19 cellular contexts compared by ENCODE assay signal in the genomic region with DNA sequence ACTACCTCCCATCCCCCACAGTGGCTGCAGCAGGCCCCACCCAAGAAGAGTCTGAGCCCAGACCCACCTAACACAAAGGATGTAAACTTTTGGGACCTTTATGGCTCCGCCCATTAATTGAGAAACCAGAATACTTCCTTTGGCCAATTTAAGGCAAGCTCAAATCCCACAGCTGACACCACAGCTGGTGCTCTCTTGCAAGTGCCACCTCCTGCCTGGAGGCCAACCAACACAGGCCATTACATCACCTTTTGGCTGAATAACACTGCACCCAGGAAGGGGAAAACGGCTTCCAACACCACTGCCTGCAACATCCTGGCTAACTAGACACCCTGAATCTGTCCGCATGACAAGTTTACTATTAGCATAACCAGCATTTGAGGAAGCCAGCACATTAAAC.
A peak's percentile ranks its signal among the peaks of the same experiment; 100 is the strongest.
DNase-seq lines count a peak whose midpoint lies in the region; ATAC-seq, FAIRE-seq and TF ChIP-seq lines count a peak whose summit lies in the region.
"Had no signal": no experiment of that assay in that cellular context is flagged by ENCODE, and none has a peak within 500 bp of the region (broad histone marks: within the 10 kb centered on the region; RNA-seq: fewer than 3 reads in every experiment).

No MANE protein-coding gene starts in this region.

- peak overlapping the region; percentile 75; the same call in 1 of the 2 replicates for H2BK12ac ChIP-seq in H1 (ENCODE audit: low read depth, low read length)

- peak overlapping the region; percentile 70 for H2BK120ac ChIP-seq in H1 (replicated peaks; ENCODE audit: low read depth, low read length)
- no peak overlapping the region for H2BK120ac ChIP-seq in mesendoderm (ENCODE audit: low read depth, low read length)

- ATAC-seq in GM19328 (IDR thresholded peaks at IDR 0.05; ENCODE audit: unreplicated experiment) = no peak
- ATAC-seq: GM12878 had no signal

- no peak for FAIRE-seq in H1 (lab: Jason Lieb, UNC)
- FAIRE-seq: GM12878 had no signal

- H3K18ac ChIP-seq in H1 (ENCODE audit: extremely low read depth, low read length) (no peak overlapping the region; the same call in 1 of the 2 replicates), mesendoderm (ENCODE audit: low read length) (no peak overlapping the region)

- H2BK20ac ChIP-seq in H1 (ENCODE audit: low read length) = no peak overlapping the region

- TF ChIP-seq EP300 in H1 (IDR thresholded peaks at IDR 0.05; ENCODE audit: borderline replicate concordance in 1 of 2, low read depth in 2 of 2, low read length in 2 of 2) = no peak

- no peak for TF ChIP-seq CTCF in H1 (IDR thresholded peaks at IDR 0.05; ENCODE audit: control extremely low read depth in 1 of 3, insufficient read depth in 1 of 3, low read depth in 1 of 3, low read length in 3 of 3)

- no peaks in the 10 kb centered on the region for H3K23me2 ChIP-seq in H1 (ENCODE audit: low read depth, low read length)

- TF ChIP-seq RAD21 in H1 (IDR thresholded peaks at IDR 0.05 in 1 of 2, conservative IDR thresholded peaks at IDR 0.05 in 1 of 2; ENCODE audit: low read depth in 2 of 2, low read length in 2 of 2) = no peak

- peak overlapping the region; percentile 29 for H4K91ac ChIP-seq in H1 (replicated peaks; ENCODE audit: insufficient read length, low read length)

- H3K4me3 ChIP-seq in H1 (ENCODE audit: extremely low read depth in 1 of 4, insufficient read depth in 2 of 4, low read depth in 3 of 4, low read length in 4 of 4) = no peak overlapping the region
- H3K4me3 ChIP-seq in mesendoderm (ENCODE audit: low read length) = no peak overlapping the region
- no peak overlapping the region for H3K4me3 ChIP-seq in MG63
- H3K4me3 ChIP-seq: BLaER1, GM12878, GM23338, HAP-1 had no signal

- DNase-seq in DMS 273 (lab: John Stamatoyannopoulos, UW; ENCODE audit: unreplicated experiment) (peak; percentile 3), DMS 273 treated with DMSO at 0.1 percent for 48 hours (lab: John Stamatoyannopoulos, UW) (no peak), H1 (ENCODE audit: low read depth in 1 of 2, low spot score in 2 of 2) (no peak), mesendoderm (peak; percentile 10), MG63 (no peak), D341Med (ENCODE audit: low spot score) (no peak)
- no peak for DNase-seq in stimulated activated CD4-positive, alpha-beta T cell treated with anti-CD3 and anti-CD28 coated beads, Interleukin-2, amount 100 ng/mL, for 48 hours
- DNase-seq: Caco-2; CD8-positive, alpha-beta memory T cell; DMS79; IMR-90; KG1 had no signal

- H3K23ac ChIP-seq in H1 (ENCODE audit: insufficient read length) (no peak overlapping the region), mesendoderm (ENCODE audit: low read length) (no peak overlapping the region)

- POLR2A ChIA-PET in H1 (lab: Charles Lee; ENCODE audit: partially characterized antibody) = interaction anchor here (2.0 kb wide), 1 partner anchor 9 kb away, joined by 6 read pairs; no protein-coding TSS in a partner anchor

- CTCF ChIA-PET in H1 (lab: Charles Lee; ENCODE audit: partially characterized antibody) = interaction anchor here (2.0 kb wide), 1 partner anchor 9 kb away, joined by 9 read pairs; no protein-coding TSS in a partner anchor

- no peaks in the 10 kb centered on the region for H4K20me1 ChIP-seq in H1 (replicated peaks in 1 of 2; ENCODE audit: control insufficient read depth in 1 of 2, insufficient read depth in 2 of 2, low read length in 2 of 2)
- H4K20me1 ChIP-seq: BLaER1 had no signal

- no peak overlapping the region for H3K14ac ChIP-seq in H1 (ENCODE audit: insufficient read length)

- peak overlapping the region; percentile 95; the same call in 1 of the 2 replicates for H2BK15ac ChIP-seq in H1 (ENCODE audit: low read length)
- no peak overlapping the region for H2BK15ac ChIP-seq in mesendoderm (replicated peaks; ENCODE audit: low read depth)

- no peak overlapping the region for H2AK5ac ChIP-seq in H1 (ENCODE audit: low read depth, low read length)
- no peak overlapping the region for H2AK5ac ChIP-seq in mesendoderm (ENCODE audit: low read length)

- H2AFZ ChIP-seq in H1 (ENCODE audit: low read length) = no peak overlapping the region
- H2AFZ ChIP-seq: GM23338 had no signal

- H3K4me1 ChIP-seq in H1 (replicated peaks in 1 of 4; ENCODE audit: control insufficient read depth in 3 of 4, insufficient read depth in 4 of 4, low read length in 3 of 4) (peaks cover 0 to 3% (median 1%) of the 10 kb centered on the region in 4 experiments; a peak in 2 of 7 replicates), mesendoderm (ENCODE audit: control insufficient read depth, low read depth, low read length) (no peaks in the 10 kb centered on the region)
- H3K4me1 ChIP-seq: BLaER1, Caco-2, HAP-1 had no signal

- H3K27ac ChIP-seq in H1 (ENCODE audit: low read depth, low read length) (no peak overlapping the region), mesendoderm (ENCODE audit: low read depth, low read length) (no peak overlapping the region)
- H3K27ac ChIP-seq: 22Rv1, BLaER1, HL-60 had no signal

- H3K9ac ChIP-seq in H1 (replicated peaks in 1 of 4; ENCODE audit: extremely low read depth in 1 of 4, low read depth in 3 of 4, low read length in 3 of 4) (no peak overlapping the region), mesendoderm (ENCODE audit: low read length) (no peak overlapping the region)
- H3K9ac ChIP-seq: BLaER1 had no signal

- H3K4ac ChIP-seq in H1 (replicated peaks; ENCODE audit: insufficient read length, low read depth, low read length) (no peak overlapping the region), mesendoderm (ENCODE audit: low read depth, low read length) (no peak overlapping the region)

- no peaks in the 10 kb centered on the region for H3K79me1 ChIP-seq in H1 (ENCODE audit: low read depth, low read length)
- H3K79me1 ChIP-seq in mesendoderm (ENCODE audit: low read length) = no peaks in the 10 kb centered on the region

- H3K27me3 ChIP-seq in H1 (replicated peaks in 1 of 4; ENCODE audit: control insufficient read depth in 3 of 4, extremely low read depth in 1 of 4, insufficient read depth in 3 of 4, low read length in 3 of 4) (no peaks in the 10 kb centered on the region), mesendoderm (ENCODE audit: insufficient read depth, low read length, poor library complexity) (no peaks in the 10 kb centered on the region), MG63 (no peaks in the 10 kb centered on the region)
- H3K27me3 ChIP-seq: BLaER1 had no signal

- H2BK5ac ChIP-seq in H1 (ENCODE audit: low read depth, low read length) = peak overlapping the region; percentile 81; the same call in 1 of the 2 replicates
- H2BK5ac ChIP-seq in mesendoderm (ENCODE audit: low read length) = no peak overlapping the region

- WGBS in H1 (ENCODE audit: extremely low coverage in 1 of 2, insufficient coverage in 1 of 2, insufficient read length in 1 of 2, insufficient replicate concordance in 2 of 2, low coverage in 1 of 2, low lambda C conversion rate in 2 of 2, missing lambda C conversion rate in 1 of 2), 2 experiments = 96% methylated on average over 3 of the region's 3 CpGs; no CpG with 5 or more reads in 1 of the 2 experiments
- WGBS in mesendoderm (ENCODE audit: extremely low coverage, insufficient coverage, low lambda C conversion rate) = no CpG with 5 or more reads among the region's 3 CpGs

- H4K5ac ChIP-seq in H1 (ENCODE audit: insufficient read length, low read depth, low read length) (peak overlapping the region; percentile 59), mesendoderm (ENCODE audit: low read length) (no peak overlapping the region)

- H4K8ac ChIP-seq in H1 (ENCODE audit: extremely low read depth, insufficient read depth, low read length) (no peak overlapping the region), mesendoderm (ENCODE audit: low read depth, low read length) (no peak overlapping the region)

- no peak for TF ChIP-seq POLR2A in H1 (IDR thresholded peaks at IDR 0.05; ENCODE audit: control extremely low read depth in 1 of 2, low read depth in 2 of 2, low read length in 2 of 2)

- H3K79me2 ChIP-seq in H1 (ENCODE audit: control insufficient read depth in 1 of 2, insufficient read depth in 2 of 2, low read length in 2 of 2) = no peaks in the 10 kb centered on the region
- no peaks in the 10 kb centered on the region for H3K79me2 ChIP-seq in mesendoderm (ENCODE audit: control insufficient read depth, insufficient read depth, low read length)

- no peak overlapping the region for H3K56ac ChIP-seq in H1 (replicated peaks; ENCODE audit: insufficient read length, low read depth, low read length)
- H3K56ac ChIP-seq in mesendoderm (ENCODE audit: low read length) = no peak overlapping the region

- H3K9me3 ChIP-seq in H1 (ENCODE audit: insufficient read depth in 2 of 2, low read depth in 1 of 2, low read length in 1 of 2) = peaks cover 0 to 5% of the 10 kb centered on the region in 2 experiments; a peak in 1 of 4 replicates
- H3K9me3 ChIP-seq in MG63 = no peaks in the 10 kb centered on the region; the same call in 1 of the 2 replicates
- H3K9me3 ChIP-seq: BLaER1, Caco-2, HAP-1 had no signal

- no peak overlapping the region for H3K4me2 ChIP-seq in H1 (ENCODE audit: insufficient read depth in 1 of 2, low read depth in 2 of 2, low read length in 2 of 2)
- no peak overlapping the region for H3K4me2 ChIP-seq in mesendoderm (ENCODE audit: low read length)
- H3K4me2 ChIP-seq: BLaER1, GM23338 had no signal

- H3K36me3 ChIP-seq in H1 (ENCODE audit: control insufficient read depth in 2 of 4, insufficient read depth in 4 of 4, low read length in 3 of 4) (no peaks in the 10 kb centered on the region), mesendoderm (ENCODE audit: control insufficient read depth, insufficient read depth, low read length) (no peaks in the 10 kb centered on the region), MG63 (no peaks in the 10 kb centered on the region)
- H3K36me3 ChIP-seq: BLaER1, HAP-1 had no signal

TF ChIP-seq in H1, 55 proteins besides CTCF, POLR2A, EP300 and RAD21:
- TF ChIP-seq PHF8 (conservative IDR thresholded peaks at IDR 0.05; ENCODE audit: low read depth, low read length) (no peak), SAP30 (IDR thresholded peaks at IDR 0.05; ENCODE audit: insufficient read depth, insufficient replicate concordance, low read length) (no peak), SRF (IDR thresholded peaks at IDR 0.05; ENCODE audit: low read depth, low read length) (no peak), SP4 (IDR thresholded peaks at IDR 0.05; ENCODE audit: low read length) (no peak), KDM1A (IDR thresholded peaks at IDR 0.05; ENCODE audit: borderline replicate concordance, low read length) (no peak), RXRA (IDR thresholded peaks at IDR 0.05; ENCODE audit: insufficient read depth, low read depth, low read length) (no peak)
- TF ChIP-seq, protein P1, sequence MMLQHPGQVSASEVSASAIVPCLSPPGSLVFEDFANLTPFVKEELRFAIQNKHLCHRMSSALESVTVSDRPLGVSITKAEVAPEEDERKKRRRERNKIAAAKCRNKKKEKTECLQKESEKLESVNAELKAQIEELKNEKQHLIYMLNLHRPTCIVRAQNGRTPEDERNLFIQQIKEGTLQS (IDR thresholded peaks at IDR 0.05; ENCODE audit: insufficient read depth, low read depth, low read length) = no peak
TF ChIP-seq in H1: peak in this region for 0.

Comparison
In these comparisons a context has a peak if more than half of its experiments do, and no peak if none do; other contexts are left out.
1. DNase-seq: peak in DMS 273 (single experiment) and mesendoderm (single experiment); none in DMS 273 treated with DMSO at 0.1 percent for 48 hours (single experiment), H1 (0 of 2), MG63 (single experiment), stimulated activated CD4-positive, alpha-beta T cell treated with anti-CD3 and anti-CD28 coated beads, Interleukin-2, amount 100 ng/mL, for 48 hours (0 of 2) and D341Med (single experiment).